ENCODE assay signal across 20 cellular contexts in genomic region chr2:136308621-136309020, GRCh38.
DNase-seq lines count a peak whose midpoint lies in the region; ATAC-seq and TF ChIP-seq lines count a peak whose summit lies in the region.
"Had no signal": no experiment of that assay in that cellular context is flagged by ENCODE, and none has a peak within 500 bp of the region (broad histone marks: within the 10 kb centered on the region; RNA-seq: fewer than 3 reads in every experiment).

No MANE protein-coding gene starts in this region.

- peaks cover 31% of the 10 kb centered on the region for H3K4me1 Mint-ChIP-seq in activated naive CD4-positive, alpha-beta T cell treated with anti-CD3 and anti-CD28 coated beads, Interleukin-2, amount 50 U/mL, for 24 hours

- H3K27me3 Mint-ChIP-seq in activated naive CD4-positive, alpha-beta T cell treated with anti-CD3 and anti-CD28 coated beads, Interleukin-2, amount 50 U/mL, for 24 hours = no peaks in the 10 kb centered on the region
- H3K27me3 Mint-ChIP-seq: CD4-positive, alpha-beta memory T cell had no signal

- peaks cover 1% of the 10 kb centered on the region for H3K36me3 Mint-ChIP-seq in activated naive CD4-positive, alpha-beta T cell treated with anti-CD3 and anti-CD28 coated beads, Interleukin-2, amount 50 U/mL, for 24 hours
- H3K36me3 Mint-ChIP-seq: CD4-positive, alpha-beta memory T cell had no signal

- no peak overlapping the region for H3K27ac ChIP-seq in upper lobe of left lung
- H3K27ac ChIP-seq: BLaER1, GM23248 had no signal

- H3K27me3 ChIP-seq in upper lobe of left lung = no peaks in the 10 kb centered on the region
- H3K27me3 ChIP-seq: BLaER1, MG63 had no signal

- no peak for TF ChIP-seq POLR2A in upper lobe of left lung (IDR thresholded peaks at IDR 0.05)

- no peak for ATAC-seq in upper lobe of left lung (ENCODE audit: low FRiP score in 2 of 2)

- H3K4me1 ChIP-seq in upper lobe of left lung = no peaks in the 10 kb centered on the region
- H3K4me1 ChIP-seq: HAP-1 had no signal

- 38 to 69% methylated on average over 1 of the region's 1 CpG for WGBS in upper lobe of left lung, 2 donors

- H3K27ac Mint-ChIP-seq in activated naive CD4-positive, alpha-beta T cell treated with anti-CD3 and anti-CD28 coated beads, Interleukin-2, amount 50 U/mL, for 24 hours = peak overlapping the region; percentile 9

- H3K36me3 ChIP-seq in upper lobe of left lung = no peaks in the 10 kb centered on the region
- H3K36me3 ChIP-seq: BLaER1, HAP-1, MG63 had no signal

- DNase-seq in activated naive CD4-positive, alpha-beta T cell treated with Interleukin-2 at 50 U/mL for 16 hours = no peak
- DNase-seq in NCI-H446 treated with DMSO at 0.1 percent for 48 hours (lab: John Stamatoyannopoulos, UW) (peak; percentile 33), medulla oblongata (ENCODE audit: extremely low spot score) (peak; percentile 38), activated gamma-delta T cell treated with Interleukin-2 at 50 U/mL for 16 hours (no peak), NCI-H146 treated with DMSO at 0.1 percent for 48 hours (lab: John Stamatoyannopoulos, UW; ENCODE audit: unreplicated experiment) (no peak), upper lobe of left lung (no peak)
- DNase-seq in stimulated activated CD4-positive, alpha-beta T cell treated with anti-CD3 and anti-CD28 coated beads, Interleukin-2, amount 100 ng/mL, for 48 hours = no peak
- DNase-seq: CD4-positive, alpha-beta memory T cell; GM23248; IMR-90; Kasumi-1; MG63; NCI-H1048; NCI-H1694; NCI-H2171; Right ventricle myocardium superior; SW 1271 had no signal

- TF ChIP-seq CTCF in upper lobe of left lung (IDR thresholded peaks at IDR 0.05) = no peak

- no peak for TF ChIP-seq EP300 in upper lobe of left lung (IDR thresholded peaks at IDR 0.05)

- no peaks in the 10 kb centered on the region for H3K9me3 ChIP-seq in upper lobe of left lung
- H3K9me3 ChIP-seq: HAP-1, MG63 had no signal

- no peak overlapping the region for H3K4me3 Mint-ChIP-seq in activated naive CD4-positive, alpha-beta T cell treated with anti-CD3 and anti-CD28 coated beads, Interleukin-2, amount 50 U/mL, for 24 hours

- H3K4me3 ChIP-seq in upper lobe of left lung = no peak overlapping the region
- H3K4me3 ChIP-seq: BLaER1, GM23248, HAP-1, MG63 had no signal

- H3K9me3 Mint-ChIP-seq in activated naive CD4-positive, alpha-beta T cell treated with anti-CD3 and anti-CD28 coated beads, Interleukin-2, amount 50 U/mL, for 24 hours = no peaks in the 10 kb centered on the region
- H3K9me3 Mint-ChIP-seq: CD4-positive, alpha-beta memory T cell had no signal

Comparison
In these comparisons a context has a peak if more than half of its experiments do, and no peak if none do; other contexts are left out.
1. DNase-seq: peak in NCI-H446 treated with DMSO at 0.1 percent for 48 hours (single experiment) and medulla oblongata (single experiment); none in activated naive CD4-positive, alpha-beta T cell treated with Interleukin-2 at 50 U/mL for 16 hours (single experiment), stimulated activated CD4-positive, alpha-beta T cell treated with anti-CD3 and anti-CD28 coated beads, Interleukin-2, amount 100 ng/mL, for 48 hours (0 of 2), activated gamma-delta T cell treated with Interleukin-2 at 50 U/mL for 16 hours (single experiment), NCI-H146 treated with DMSO at 0.1 percent for 48 hours (single experiment) and upper lobe of left lung (0 of 2).